Comparison of ENCODE assay signal across 15 cellular contexts in the genomic region with DNA sequence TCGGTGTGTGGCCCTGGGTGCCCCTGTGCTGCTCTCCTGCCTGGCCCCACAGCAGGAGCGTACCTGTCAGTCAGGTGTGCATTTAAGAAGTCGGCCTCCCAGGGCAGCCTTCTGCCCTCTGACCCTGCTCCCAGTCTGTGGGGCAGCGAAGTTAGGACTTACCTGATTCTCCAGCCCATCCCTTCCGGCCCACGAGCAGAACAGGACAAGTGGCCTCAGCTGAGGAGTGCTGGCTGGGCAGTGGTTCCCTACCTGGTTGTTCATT.
"Had no signal": no experiment of that assay in that cellular context is flagged by ENCODE, and none has a peak within 500 bp of the region (broad histone marks: within the 10 kb centered on the region; RNA-seq: fewer than 3 reads in every experiment).

No MANE protein-coding gene starts in this region.

- H3K27me3 Mint-ChIP-seq: activated CD8-positive, alpha-beta memory T cell treated with anti-CD3 and anti-CD28 coated beads, Interleukin-2, amount 10 ng/mL, durations not matched to agents 7 days and 5 days; dendritic cell treated with granulocyte-macrophage colony-stimulating factor and Interleukin-4, amounts not matched to agents 40 ng/mL and 50 ng/mL, for 4 days had no signal

- H3K4me1 Mint-ChIP-seq: activated CD4-positive, alpha-beta T cell treated with anti-CD3 and anti-CD28 coated beads for 36 hours; activated CD8-positive, alpha-beta memory T cell treated with anti-CD3 and anti-CD28 coated beads, Interleukin-2, amount 10 ng/mL, durations not matched to agents 7 days and 5 days; activated naive CD8-positive, alpha-beta T cell treated with anti-CD3 and anti-CD28 coated beads for 36 hours; activated T-helper 17 cell treated with anti-CD3 and anti-CD28 coated beads, Interleukin-2, amount 50 U/mL, for 72 hours had no signal

- H3K9me3 Mint-ChIP-seq: activated naive CD8-positive, alpha-beta T cell treated with anti-CD3 and anti-CD28 coated beads for 36 hours; activated T-helper 17 cell treated with anti-CD3 and anti-CD28 coated beads, Interleukin-2, amount 50 U/mL, for 72 hours; dendritic cell treated with granulocyte-macrophage colony-stimulating factor and Interleukin-4, amounts not matched to agents 40 ng/mL and 50 ng/mL, for 4 days; T-helper 2 cell treated with Interferon-gamma antibody and Interleukin-4, amounts not matched to agents 5 μg/mL and 100 μg/mL, for 36 hours had no signal

- H3K27ac Mint-ChIP-seq: activated CD4-positive, alpha-beta T cell treated with anti-CD3 and anti-CD28 coated beads for 36 hours; activated CD8-positive, alpha-beta memory T cell treated with anti-CD3 and anti-CD28 coated beads, Interleukin-2, amount 10 ng/mL, durations not matched to agents 7 days and 5 days; activated naive CD8-positive, alpha-beta T cell treated with anti-CD3 and anti-CD28 coated beads for 36 hours; activated T-helper 17 cell treated with anti-CD3 and anti-CD28 coated beads, Interleukin-2, amount 50 U/mL, for 72 hours; dendritic cell treated with granulocyte-macrophage colony-stimulating factor and Interleukin-4, amounts not matched to agents 40 ng/mL and 50 ng/mL, for 4 days; neural progenitor cell; T-helper 2 cell treated with Interferon-gamma antibody and Interleukin-4, amounts not matched to agents 5 μg/mL and 100 μg/mL, for 36 hours had no signal

- H3K4me3 Mint-ChIP-seq: activated CD4-positive, alpha-beta T cell treated with anti-CD3 and anti-CD28 coated beads for 36 hours; activated CD8-positive, alpha-beta memory T cell treated with anti-CD3 and anti-CD28 coated beads, Interleukin-2, amount 10 ng/mL, durations not matched to agents 7 days and 5 days; activated naive CD8-positive, alpha-beta T cell treated with anti-CD3 and anti-CD28 coated beads for 36 hours; activated T-helper 17 cell treated with anti-CD3 and anti-CD28 coated beads, Interleukin-2, amount 50 U/mL, for 72 hours; dendritic cell treated with granulocyte-macrophage colony-stimulating factor and Interleukin-4, amounts not matched to agents 40 ng/mL and 50 ng/mL, for 4 days; neural progenitor cell; T-helper 2 cell treated with Interferon-gamma antibody and Interleukin-4, amounts not matched to agents 5 μg/mL and 100 μg/mL, for 36 hours had no signal

- DNase-seq: activated CD4-positive, alpha-beta T cell treated with anti-CD3 and anti-CD28 coated beads for 36 hours; activated CD4-positive, alpha-beta T cell treated with anti-CD3 and anti-CD28 coated beads, Interleukin-2, amount 50 U/mL, for 48 hours; activated CD8-positive, alpha-beta memory T cell treated with anti-CD3 and anti-CD28 coated beads, Interleukin-2, amount 10 ng/mL, durations not matched to agents 7 days and 5 days; activated naive CD4-positive, alpha-beta T cell; activated naive CD8-positive, alpha-beta T cell treated with anti-CD3 and anti-CD28 coated beads for 36 hours; amniotic stem cell; effector memory CD4-positive, alpha-beta T cell; islet precursor cell; stimulated activated CD4-positive, alpha-beta T cell treated with anti-CD3 and anti-CD28 coated beads, Interleukin-4, amount 100 ng/mL, for 1 hour had no signal

- H3K27ac ChIP-seq: cardiac muscle cell, neural progenitor cell, thoracic aorta had no signal

- ATAC-seq: activated CD4-positive, alpha-beta T cell treated with anti-CD3 and anti-CD28 coated beads for 36 hours; activated CD8-positive, alpha-beta memory T cell treated with anti-CD3 and anti-CD28 coated beads, Interleukin-2, amount 10 ng/mL, durations not matched to agents 7 days and 5 days; activated T-helper 17 cell treated with anti-CD3 and anti-CD28 coated beads, Interleukin-2, amount 50 U/mL, for 72 hours had no signal

- H3K36me3 Mint-ChIP-seq: activated CD8-positive, alpha-beta memory T cell treated with anti-CD3 and anti-CD28 coated beads, Interleukin-2, amount 10 ng/mL, durations not matched to agents 7 days and 5 days; activated naive CD8-positive, alpha-beta T cell treated with anti-CD3 and anti-CD28 coated beads for 36 hours had no signal
